12 cellular contexts compared by ENCODE assay signal in genomic region chr22:27876684-27877083, GRCh38. TPM values are rescaled to one million over a fixed set of nuclear protein-coding genes. Genes with fewer than 3 reads are reported as not detected.
DNase-seq lines count a peak whose midpoint lies in the region; ATAC-seq and TF ChIP-seq lines count a peak whose summit lies in the region.
"Had no signal": no experiment of that assay in that cellular context is flagged by ENCODE, and none has a peak within 500 bp of the region (broad histone marks: within the 10 kb centered on the region; RNA-seq: fewer than 3 reads in every experiment).

No MANE protein-coding gene starts in this region.

- H3K27me3 Mint-ChIP-seq in activated CD8-positive, alpha-beta memory T cell treated with anti-CD3 and anti-CD28 coated beads, Interleukin-2, amount 10 ng/mL, durations not matched to agents 7 days and 5 days = no peaks in the 10 kb centered on the region
- H3K27me3 Mint-ChIP-seq in CD4-positive, alpha-beta memory T cell = no peaks in the 10 kb centered on the region

- H3K27ac Mint-ChIP-seq in activated CD8-positive, alpha-beta memory T cell treated with anti-CD3 and anti-CD28 coated beads, Interleukin-2, amount 10 ng/mL, durations not matched to agents 7 days and 5 days = no peak overlapping the region
- no peak overlapping the region for H3K27ac Mint-ChIP-seq in CD4-positive, alpha-beta memory T cell

- H3K4me3 ChIP-seq in IMR-90 (ENCODE audit: insufficient read depth, low read depth, low read length) (no peak overlapping the region), skeletal muscle cell (ENCODE audit: low read depth, low read length) (no peak overlapping the region)
- H3K4me3 ChIP-seq in CD4-positive, alpha-beta memory T cell (ENCODE audit: low read length in 2 of 2) = no peak overlapping the region
- H3K4me3 ChIP-seq: tibial artery had no signal

- H4K8ac ChIP-seq in IMR-90 (ENCODE audit: low read depth in 2 of 2, low read length in 2 of 2) = no peak overlapping the region; a peak in 1 of 4 replicates

- H3K27me3 ChIP-seq in IMR-90 (ENCODE audit: control insufficient read depth, insufficient read depth, low read length) = no peaks in the 10 kb centered on the region
- H3K27me3 ChIP-seq in CD4-positive, alpha-beta memory T cell (ENCODE audit: insufficient read depth, low read length) = no peaks in the 10 kb centered on the region
- H3K27me3 ChIP-seq: tibial artery had no signal

- no peaks in the 10 kb centered on the region for H3K9me3 Mint-ChIP-seq in activated CD8-positive, alpha-beta memory T cell treated with anti-CD3 and anti-CD28 coated beads, Interleukin-2, amount 10 ng/mL, durations not matched to agents 7 days and 5 days (ENCODE audit: low read depth)
- H3K9me3 Mint-ChIP-seq in CD4-positive, alpha-beta memory T cell = no peaks in the 10 kb centered on the region

- no peak overlapping the region for H2AK9ac ChIP-seq in IMR-90 (replicated peaks; ENCODE audit: low read depth, low read length, poor library complexity)

- no peak overlapping the region for H2BK15ac ChIP-seq in IMR-90 (ENCODE audit: low read depth, low read length)

- H3K14ac ChIP-seq in IMR-90 (replicated peaks; ENCODE audit: low read depth, low read length) = no peak overlapping the region

- TF ChIP-seq CTCF in IMR-90 (conservative IDR thresholded peaks at IDR 0.05; ENCODE audit: low read depth, low read length) = no peak

- H3K79me1 ChIP-seq in IMR-90 (ENCODE audit: low read depth in 1 of 2, low read length in 2 of 2) = peaks cover 34 to 70% of the 10 kb centered on the region in 2 experiments

- dilution Hi-C loops in IMR-90 (cut with HindIII; ENCODE audit: low sequenced_read_pairs, unreplicated experiment) = no loop called here

- POLR2A ChIA-PET in IMR-90 (lab: Charles Lee; ENCODE audit: unreplicated experiment) = no interaction called here
- POLR2A ChIA-PET in CD4-positive, alpha-beta memory T cell (lab: Charles Lee; ENCODE audit: partially characterized antibody) = no interaction called here

- 0 out of 2 replicates have a peak overlapping the region, but pooled peaks have one; percentile 2 for H2BK120ac ChIP-seq in IMR-90 (ENCODE audit: low read depth, low read length)

- no peak overlapping the region for H4K91ac ChIP-seq in IMR-90 (ENCODE audit: insufficient read depth, low read depth, low read length)

- peak overlapping the region; percentile 1; the same call in 1 of the 2 replicates for H4K5ac ChIP-seq in IMR-90 (ENCODE audit: low read depth, low read length)

- CTCF ChIA-PET in IMR-90 (lab: Yijun Ruan, JAX) = interaction anchor here (1.1 kb wide), 1 partner anchor 144 kb away, joined by 3 read pairs; no protein-coding TSS in a partner anchor
- CTCF ChIA-PET in activated CD8-positive, alpha-beta memory T cell treated with anti-CD3 and anti-CD28 coated beads, Interleukin-2, amount 10 ng/mL, durations not matched to agents 7 days and 5 days (lab: Charles Lee) = interaction anchor here (1.4 to 2.2 kb wide), 2 partner anchors 10 to 22 kb away, joined by 4 to 11 read pairs; no protein-coding TSS in a partner anchor
- CTCF ChIA-PET in CD4-positive, alpha-beta memory T cell (lab: Charles Lee; ENCODE audit: partially characterized antibody) = interaction anchor here (1.3 to 4.3 kb wide), 2 partner anchors 11 to 133 kb away, joined by 3 to 32 read pairs; no protein-coding TSS in a partner anchor

- H3K4me2 ChIP-seq in IMR-90 (ENCODE audit: low read depth, low read length) = no peak overlapping the region

- peak; percentile 15 for ATAC-seq in IMR-90 (ENCODE audit: low read depth)
- ATAC-seq in stimulated activated naive CD8-positive, alpha-beta T cell treated with anti-CD3 and anti-CD28 coated beads, Interleukin-15, Interleukin-2, amounts not matched to agents 100 U/mL and 50 U/mL, for 24 hours = no peak
- no peak for ATAC-seq in activated CD8-positive, alpha-beta memory T cell treated with anti-CD3 and anti-CD28 coated beads, Interleukin-2, amount 10 ng/mL, durations not matched to agents 7 days and 5 days
- ATAC-seq: SK-N-SH treated with all-trans-retinoic acid at 6 μM for 48 hours had no signal

- no peak for TF ChIP-seq RAD21 in IMR-90 (IDR thresholded peaks at IDR 0.05; ENCODE audit: low read length)

- no peak overlapping the region for H3K56ac ChIP-seq in IMR-90 (ENCODE audit: extremely low read depth, insufficient read depth, low read length)

- intact Hi-C loops in IMR-90 (cut with micrococcal nuclease) = no loop called here
- intact Hi-C loops in CD4-positive, alpha-beta memory T cell (cut with micrococcal nuclease) = no loop called here

- no peak overlapping the region for H2AK5ac ChIP-seq in IMR-90 (ENCODE audit: low read depth, low read length)

- peaks cover 15% of the 10 kb centered on the region for H3K4me1 ChIP-seq in IMR-90 (ENCODE audit: control insufficient read depth, insufficient read depth, low read length)
- peaks cover 22% of the 10 kb centered on the region for H3K4me1 ChIP-seq in CD4-positive, alpha-beta memory T cell (ENCODE audit: insufficient read depth, low read length)

- H3K4me3 Mint-ChIP-seq in activated CD8-positive, alpha-beta memory T cell treated with anti-CD3 and anti-CD28 coated beads, Interleukin-2, amount 10 ng/mL, durations not matched to agents 7 days and 5 days = no peak overlapping the region
- no peak overlapping the region for H3K4me3 Mint-ChIP-seq in CD4-positive, alpha-beta memory T cell

- peak overlapping the region; percentile 66 for H2BK5ac ChIP-seq in IMR-90 (ENCODE audit: low read depth, low read length, poor library complexity, severe bottlenecking)

- in situ Hi-C loops in IMR-90 (cut with MboI; ENCODE audit: low sequenced_read_pairs) = no loop called here

- peaks cover 16% of the 10 kb centered on the region for H3K36me3 ChIP-seq in IMR-90 (ENCODE audit: control insufficient read depth, insufficient read depth, low read length)
- peaks cover 11% of the 10 kb centered on the region for H3K36me3 ChIP-seq in CD4-positive, alpha-beta memory T cell (ENCODE audit: insufficient read depth, low read length)

- H2BK20ac ChIP-seq in IMR-90 (ENCODE audit: low read depth, low read length) = no peak overlapping the region

- peaks cover 5% of the 10 kb centered on the region; the same call in 1 of the 2 replicates for H3K9me1 ChIP-seq in IMR-90 (ENCODE audit: insufficient read depth, low read length)

- H3K18ac ChIP-seq in IMR-90 (ENCODE audit: low read depth, low read length) = no peak overlapping the region

- H3K23ac ChIP-seq in IMR-90 (ENCODE audit: low read depth, low read length) = no peak overlapping the region

- peak; percentile 27 for DNase-seq in IMR-90
- DNase-seq in NCI-H345 (lab: John Stamatoyannopoulos, UW) = peak; percentile 55
- DNase-seq in fibroblast of gingiva (ENCODE audit: low read depth) = peak; percentile 84
- peak; percentile 81 for DNase-seq in skeletal muscle cell (ENCODE audit: low read depth)
- no peak for DNase-seq in stimulated activated naive CD8-positive, alpha-beta T cell treated with anti-CD3 and anti-CD28 coated beads, Interleukin-15, Interleukin-2, amounts not matched to agents 100 U/mL and 50 U/mL, for 24 hours
- DNase-seq in activated CD8-positive, alpha-beta memory T cell treated with anti-CD3 and anti-CD28 coated beads, Interleukin-2, amount 10 ng/mL, durations not matched to agents 7 days and 5 days = no peak
- DNase-seq in CD4-positive, alpha-beta memory T cell = no peak
- DNase-seq: kidney glomerular epithelial cell, NCI-H510A, posterior cingulate gyrus, tibial artery had no signal

- peaks cover 36% of the 10 kb centered on the region for H3K4me1 Mint-ChIP-seq in activated CD8-positive, alpha-beta memory T cell treated with anti-CD3 and anti-CD28 coated beads, Interleukin-2, amount 10 ng/mL, durations not matched to agents 7 days and 5 days
- H3K4me1 Mint-ChIP-seq in CD4-positive, alpha-beta memory T cell = peaks cover 20 to 43% (median 35%) of the 10 kb centered on the region in 4 donors

- H3K9me3 ChIP-seq in IMR-90 (ENCODE audit: control insufficient read depth, insufficient read depth, low read length) = no peaks in the 10 kb centered on the region
- no peaks in the 10 kb centered on the region for H3K9me3 ChIP-seq in CD4-positive, alpha-beta memory T cell (ENCODE audit: control insufficient read depth in 1 of 2, low read length in 2 of 2)
- H3K9me3 ChIP-seq: tibial artery had no signal

- no peaks in the 10 kb centered on the region; the same call in 1 of the 2 replicates for H4K20me1 ChIP-seq in IMR-90 (ENCODE audit: insufficient read depth, low read length)

- peak overlapping the region; percentile 60; the same call in 1 of the 2 replicates for H3K27ac ChIP-seq in IMR-90 (ENCODE audit: insufficient read depth, low read length)
- H3K27ac ChIP-seq in CD4-positive, alpha-beta memory T cell (ENCODE audit: low read depth, low read length) = no peak overlapping the region

- BruUV-seq in IMR-90 (replicated peaks; lab: Mats Ljungman, UMichigan) = no TSS peak

- peaks cover 23% of the 10 kb centered on the region for H3K36me3 Mint-ChIP-seq in activated CD8-positive, alpha-beta memory T cell treated with anti-CD3 and anti-CD28 coated beads, Interleukin-2, amount 10 ng/mL, durations not matched to agents 7 days and 5 days
- H3K36me3 Mint-ChIP-seq in CD4-positive, alpha-beta memory T cell = peaks cover 14 to 27% of the 10 kb centered on the region in 2 donors

- peak overlapping the region; percentile 4; the same call in 1 of the 2 replicates for H3K4ac ChIP-seq in IMR-90 (ENCODE audit: low read depth, low read length)

- WGBS in IMR-90 (ENCODE audit: extremely low coverage in 2 of 2, insufficient read length in 1 of 2), 2 experiments = no CpG with 5 or more reads among the region's 1 CpG

- no peak for TF ChIP-seq POLR2A in IMR-90 (IDR thresholded peaks at IDR 0.05; ENCODE audit: low read depth, low read length)

- no peak overlapping the region for H2AFZ ChIP-seq in IMR-90 (replicated peaks; ENCODE audit: low read length, poor library complexity)

- H3K9ac ChIP-seq in IMR-90 (ENCODE audit: low read depth, low read length) = no peak overlapping the region

TF ChIP-seq in IMR-90, 13 proteins besides CTCF, POLR2A, EP300 and RAD21:
- TF ChIP-seq MAFK (IDR thresholded peaks at IDR 0.05; ENCODE audit: low read depth, low read length) (no peak), MAZ (IDR thresholded peaks at IDR 0.05; ENCODE audit: borderline replicate concordance, low read depth, low read length) (no peak), RCOR1 (IDR thresholded peaks at IDR 0.05; ENCODE audit: insufficient replicate concordance, low read length) (no peak), NFE2L2 (IDR thresholded peaks at IDR 0.05; ENCODE audit: low read depth, low read length) (no peak)

RNA-seq across cellular contexts. Expression of gene PITPNB, which starts 42.4 kb away (rescaled TPM):
- 19.7 and 29.2 TPM in 2 replicates for total RNA-seq in IMR-90 (2012; rRNA removed)
- 43.3 and 54.5 TPM in 2 replicates for polyA plus RNA-seq in IMR-90 (2012; rRNA removed)
- polyA plus RNA-seq in IMR-90 (2012; cell fraction: cytosol; rRNA removed) = 12.1 and 20.1 TPM in 2 replicates
- polyA plus RNA-seq in IMR-90 (2012; cell fraction: nucleus; rRNA removed; ENCODE audit: low replicate concordance) = 9.3 and 56.7 TPM in 2 replicates
- 100 to 1,000 TPM in 1 of 2 experiments, 10 to 100 TPM in 1; 83.4 to 107 TPM for total RNA-seq in activated CD8-positive, alpha-beta memory T cell treated with anti-CD3 and anti-CD28 coated beads, Interleukin-2, amount 10 ng/mL, durations not matched to agents 7 days and 5 days
- total RNA-seq in CD4-positive, alpha-beta memory T cell = 10 to 100 TPM; 72.5 to 76.4 TPM
- polyA plus RNA-seq in CD4-positive, alpha-beta memory T cell = 10 to 100 TPM; 68.8 to 88.4 TPM

Comparison
In these comparisons a context has a peak if more than half of its experiments do, and no peak if none do; other contexts are left out.
1. DNase-seq: peak in IMR-90 (single experiment), NCI-H345 (single experiment), fibroblast of gingiva (single experiment) and skeletal muscle cell (single experiment); none in stimulated activated naive CD8-positive, alpha-beta T cell treated with anti-CD3 and anti-CD28 coated beads, Interleukin-15, Interleukin-2, amounts not matched to agents 100 U/mL and 50 U/mL, for 24 hours (single experiment), activated CD8-positive, alpha-beta memory T cell treated with anti-CD3 and anti-CD28 coated beads, Interleukin-2, amount 10 ng/mL, durations not matched to agents 7 days and 5 days (single experiment) and CD4-positive, alpha-beta memory T cell (0 of 5).